8 cellular contexts compared by ENCODE assay signal in genomic region chr1:153963030-153963849, GRCh38. TPM values are rescaled to one million over a fixed set of nuclear protein-coding genes. Genes with fewer than 3 reads are reported as not detected.
DNase-seq lines count a peak whose midpoint lies in the region; ATAC-seq, FAIRE-seq and TF ChIP-seq lines count a peak whose summit lies in the region.

TSS of gene SLC39A1 (minus strand) at chr1:153963537. CDS start at chr1:153962715, 822 bp downstream.

- H3K4me1 ChIP-seq in iPS-20b (ENCODE audit: insufficient read depth, low read length) (peaks cover 21% of the 10 kb centered on the region; the same call in 1 of the 2 replicates), skeletal muscle tissue (ENCODE audit: control insufficient read depth in 3 of 3, insufficient read depth in 3 of 3, low read length in 3 of 3) (peaks cover 61 to 73% (median 65%) of the 10 kb centered on the region in 3 donors)

- in situ Hi-C loops in T47D (cut with HindIII; ENCODE audit: low pct_unique_long_range_greater_than_20kb, low sequenced_read_pairs): no loop called here

- DNase-seq in NCI-H226: peak; percentile 96
- DNase-seq in WERI-Rb-1: peak; percentile 100
- DNase-seq in T47D (ENCODE audit: low read depth in 1 of 2, low spot score in 1 of 2): peak; percentile 88 to 99

- H3K9ac ChIP-seq in iPS-20b (ENCODE audit: low read depth, low read length) (peak within 1 kb of the TSS; percentile 98), skeletal muscle tissue (ENCODE audit: low read depth in 1 of 3, low read length in 3 of 3) (peak within 1 kb of the TSS; percentile 85 to 92 (median 91))

- peaks cover 48% of the 10 kb centered on the region for H3K36me3 ChIP-seq in WERI-Rb-1
- peaks cover 30% of the 10 kb centered on the region for H3K36me3 ChIP-seq in iPS-20b (ENCODE audit: insufficient read depth, low read depth, low read length)
- peaks cover 12 to 19% (median 18%) of the 10 kb centered on the region in 3 donors for H3K36me3 ChIP-seq in skeletal muscle tissue (ENCODE audit: control insufficient read depth in 3 of 3, insufficient read depth in 3 of 3, low read length in 3 of 3)

- ATAC-seq in GM18867 (IDR thresholded peaks at IDR 0.05; ENCODE audit: unreplicated experiment) (peak; percentile 51), HG03159 (IDR thresholded peaks at IDR 0.05; ENCODE audit: unreplicated experiment) (peak; percentile 42)

- H3K9me3 ChIP-seq in WERI-Rb-1 (ENCODE audit: severe bottlenecking) (no peaks in the 10 kb centered on the region), iPS-20b (ENCODE audit: insufficient read depth, low read depth, low read length) (no peaks in the 10 kb centered on the region), skeletal muscle tissue (ENCODE audit: control insufficient read depth in 3 of 3, low read length in 3 of 3) (no peaks in the 10 kb centered on the region)

- FAIRE-seq in A204.1 (lab: Jason Lieb, UNC): peak; percentile 51

- no peak for TF ChIP-seq CTCF in WERI-Rb-1 (IDR thresholded peaks at IDR 0.05; ENCODE audit: low read depth, low read length)

- peak within 1 kb of the TSS; percentile 58 for H3K4me3 ChIP-seq in WERI-Rb-1 (ENCODE audit: low read depth, low read length)
- H3K4me3 ChIP-seq in iPS-20b (ENCODE audit: low read length): peak within 1 kb of the TSS; percentile 90
- peak within 1 kb of the TSS; percentile 79 to 94 (median 93) for H3K4me3 ChIP-seq in skeletal muscle tissue (ENCODE audit: low read length in 3 of 3)

- H3K27me3 ChIP-seq in WERI-Rb-1 (ENCODE audit: insufficient read depth, low read depth, severe bottlenecking): no peaks in the 10 kb centered on the region
- H3K27me3 ChIP-seq in iPS-20b (ENCODE audit: insufficient read depth, low read length): no peaks in the 10 kb centered on the region
- no peaks in the 10 kb centered on the region for H3K27me3 ChIP-seq in skeletal muscle tissue (ENCODE audit: control insufficient read depth in 3 of 3, insufficient read depth in 3 of 3, low read length in 3 of 3)

- H3K27ac ChIP-seq in WERI-Rb-1 (peak within 1 kb of the TSS; percentile 89), iPS-20b (ENCODE audit: low read length) (peak within 1 kb of the TSS; percentile 80), skeletal muscle tissue (ENCODE audit: low read depth, low read length) (peak within 1 kb of the TSS; percentile 94)

RNA-seq across cellular contexts. Expression of gene SLC39A1, which starts in this region (rescaled TPM):
- 40.2 TPM for total RNA-seq in skeletal muscle tissue

Comparison
In these comparisons a context has a peak if more than half of its experiments do, and no peak if none do; other contexts are left out.
1. Peak in every context shown above with its lines: DNase-seq, ATAC-seq, H3K4me3 ChIP-seq and H3K27ac ChIP-seq.